17 cellular contexts compared by ENCODE assay signal in genomic region chr3:63932509-63933212, GRCh38. TPM values are rescaled to one million over a fixed set of nuclear protein-coding genes. Genes with fewer than 3 reads are reported as not detected.
DNase-seq lines count a peak whose midpoint lies in the region; ATAC-seq and TF ChIP-seq lines count a peak whose summit lies in the region.
"Had no signal": no experiment of that assay in that cellular context is flagged by ENCODE, and none has a peak within 500 bp of the region (broad histone marks: within the 10 kb centered on the region; RNA-seq: fewer than 3 reads in every experiment).

No MANE protein-coding gene starts in this region.

- H2AFZ ChIP-seq in SU-DHL-6 (ENCODE audit: low read depth, low read length, severe bottlenecking) = no peak overlapping the region

- peak overlapping the region; percentile 91 for H3K27ac Mint-ChIP-seq in memory B cell

- H3K9ac ChIP-seq in SU-DHL-6 (ENCODE audit: low read length) = peak overlapping the region; percentile 6; the same call in 1 of the 2 replicates

- peaks cover 21% of the 10 kb centered on the region; the same call in 1 of the 2 replicates for H4K20me1 ChIP-seq in SU-DHL-6 (ENCODE audit: low read depth, low read length)

- peaks cover 46% of the 10 kb centered on the region for H3K4me1 Mint-ChIP-seq in memory B cell

- TF ChIP-seq CTCF in left ventricle myocardium inferior (IDR thresholded peaks at IDR 0.05; ENCODE audit: borderline replicate concordance) = no peak
- no peak for TF ChIP-seq CTCF in SU-DHL-6 (IDR thresholded peaks at IDR 0.05; ENCODE audit: insufficient read depth, low read length, poor library complexity, severe bottlenecking)
- no peak for TF ChIP-seq CTCF in upper lobe of left lung (IDR thresholded peaks at IDR 0.05)

- peaks cover 5% of the 10 kb centered on the region for H3F3A ChIP-seq in SU-DHL-6 (ENCODE audit: insufficient read depth)

- peak overlapping the region; percentile 35 for H3K4me2 ChIP-seq in SU-DHL-6 (ENCODE audit: low read depth, low read length, poor library complexity, severe bottlenecking)

- H3K27me3 Mint-ChIP-seq in memory B cell = no peaks in the 10 kb centered on the region

- no peak overlapping the region for H3K4me3 ChIP-seq in left ventricle myocardium inferior
- H3K4me3 ChIP-seq in SU-DHL-6 (ENCODE audit: insufficient read depth, low read length, poor library complexity, severe bottlenecking) = no peak overlapping the region
- no peak overlapping the region for H3K4me3 ChIP-seq in upper lobe of left lung
- H3K4me3 ChIP-seq: adrenal gland, colonic mucosa, esophagus squamous epithelium had no signal

- H3K79me2 ChIP-seq in SU-DHL-6 (ENCODE audit: insufficient read depth, low read length) = peaks cover 96% of the 10 kb centered on the region

- no peak for TF ChIP-seq EP300 in upper lobe of left lung (IDR thresholded peaks at IDR 0.05)

- DNase-seq in left ventricle myocardium inferior (no peak), Right ventricle myocardium inferior (ENCODE audit: missing footprints) (no peak), memory B cell (ENCODE audit: low spot score in 2 of 2) (no peak), upper lobe of left lung (no peak), SKM-1 (lab: John Stamatoyannopoulos, UW; ENCODE audit: unreplicated experiment) (no peak), NCI-H774 (lab: John Stamatoyannopoulos, UW) (no peak), GOT3 (lab: John Stamatoyannopoulos, UW) (no peak)
- DNase-seq: activated CD4-positive, alpha-beta T cell treated with anti-CD3 and anti-CD28 coated beads, Interleukin-2, amount 50 U/mL, for 48 hours; adrenal gland; BE2C; colonic mucosa; esophagus squamous epithelium; stimulated activated CD4-positive, alpha-beta T cell treated with anti-CD3 and anti-CD28 coated beads, Interleukin-1b, Interleukin-23, amount 100 ng/mL, for 48 hours had no signal

- H3K27me3 ChIP-seq in left ventricle myocardium inferior (ENCODE audit: low read depth) (no peaks in the 10 kb centered on the region), SU-DHL-6 (ENCODE audit: low read length) (no peaks in the 10 kb centered on the region), upper lobe of left lung (no peaks in the 10 kb centered on the region)
- H3K27me3 ChIP-seq: adrenal gland, BE2C, colonic mucosa, esophagus squamous epithelium had no signal

- no peak for TF ChIP-seq POLR2A in upper lobe of left lung (IDR thresholded peaks at IDR 0.05)

- H3K27ac ChIP-seq in left ventricle myocardium inferior (replicated peaks) (peak overlapping the region; percentile 28), SU-DHL-6 (ENCODE audit: low read depth, low read length) (peak overlapping the region; percentile 54), upper lobe of left lung (peak overlapping the region in 3 of 4 donors; percentile 3 to 44 (median 14))
- H3K27ac ChIP-seq: esophagus squamous epithelium had no signal

- peaks cover 69% of the 10 kb centered on the region for H3K4me1 ChIP-seq in left ventricle myocardium inferior
- H3K4me1 ChIP-seq in upper lobe of left lung = peaks cover 39 to 67% (median 47%) of the 10 kb centered on the region in 4 donors

- ATAC-seq in Right ventricle myocardium inferior = no peak
- ATAC-seq in memory B cell (ENCODE audit: low read depth) = no peak
- ATAC-seq in upper lobe of left lung (ENCODE audit: low FRiP score in 2 of 2) = no peak
- ATAC-seq: HCT116 had no signal

- peaks cover 2% of the 10 kb centered on the region for H3K36me3 Mint-ChIP-seq in memory B cell

- intact Hi-C loops in left ventricle myocardium inferior (cut with micrococcal nuclease) (no loop called here), Right ventricle myocardium inferior (cut with DNase I) (no loop called here)

- H3K9me3 Mint-ChIP-seq in memory B cell = no peaks in the 10 kb centered on the region

- H3K9me3 ChIP-seq in left ventricle myocardium inferior (replicated peaks) (no peaks in the 10 kb centered on the region), SU-DHL-6 (ENCODE audit: insufficient read depth, low read length) (no peaks in the 10 kb centered on the region), upper lobe of left lung (no peaks in the 10 kb centered on the region)
- H3K9me3 ChIP-seq: adrenal gland, BE2C, colonic mucosa, esophagus squamous epithelium had no signal

- H3K36me3 ChIP-seq in left ventricle myocardium inferior (no peaks in the 10 kb centered on the region), SU-DHL-6 (ENCODE audit: low read length) (no peaks in the 10 kb centered on the region), upper lobe of left lung (peaks cover 0 to 3% (median 0%) of the 10 kb centered on the region in 4 donors)
- H3K36me3 ChIP-seq: adrenal gland, BE2C, colonic mucosa had no signal

- 68 to 70% methylated on average over 3 of the region's 3 CpGs for WGBS in upper lobe of left lung, 2 donors

- H3K9me2 ChIP-seq in SU-DHL-6 (replicated peaks; ENCODE audit: insufficient read depth, low read length) = no peaks in the 10 kb centered on the region

- peak overlapping the region; percentile 14 for H3K4me3 Mint-ChIP-seq in memory B cell

RNA-seq across cellular contexts. Expression of gene SCAANT1, which starts 20.5 kb away (rescaled TPM):
- total RNA-seq in left ventricle myocardium inferior (not detected), Right ventricle myocardium inferior (not detected), upper lobe of left lung (not detected)
- total RNA-seq: adrenal gland, colonic mucosa, esophagus squamous epithelium, HT-29, posterior vena cava had no signal
